Comparison of ENCODE assay signal across 24 cellular contexts in the genomic region with DNA sequence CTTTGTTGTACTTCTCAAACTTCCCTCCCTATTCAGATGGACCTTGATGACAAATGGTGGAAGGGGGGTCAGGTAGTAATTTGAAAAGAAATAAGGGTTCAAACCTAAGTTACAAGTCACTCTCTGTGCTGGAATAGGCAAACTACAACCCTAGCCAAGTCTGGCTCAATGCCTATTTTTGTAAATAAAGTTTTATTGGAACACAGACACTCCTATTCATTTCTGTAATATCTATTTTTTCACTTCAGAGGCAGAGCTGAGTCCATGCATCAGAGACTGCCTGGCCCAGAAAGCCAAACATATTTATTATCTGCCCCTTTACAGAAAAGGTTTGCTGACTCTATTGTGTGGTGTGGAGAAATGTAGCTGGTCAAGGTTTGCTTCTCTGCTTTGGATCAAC.
DNase-seq lines count a peak whose midpoint lies in the region; ATAC-seq, FAIRE-seq and TF ChIP-seq lines count a peak whose summit lies in the region.
"Had no signal": no experiment of that assay in that cellular context is flagged by ENCODE, and none has a peak within 500 bp of the region (broad histone marks: within the 10 kb centered on the region; RNA-seq: fewer than 3 reads in every experiment).

No MANE protein-coding gene starts in this region.

- no peak for ATAC-seq in HepG2
- ATAC-seq in right lobe of liver: no peak
- no peak for ATAC-seq in GM12878

- CTCF ChIA-PET in HepG2 (lab: Yijun Ruan, JAX; ENCODE audit: low intra/inter-chr PET ratio, low total read pairs): no interaction called here
- CTCF ChIA-PET in GM12878 (lab: Yijun Ruan, JAX): no interaction called here

- H3K36me3 ChIP-seq in HepG2 (replicated peaks in 1 of 2; ENCODE audit: control insufficient read depth in 1 of 2, insufficient read depth in 2 of 2, low read length in 2 of 2) (no peaks in the 10 kb centered on the region), right lobe of liver (no peaks in the 10 kb centered on the region), OCI-LY3 (replicated peaks; ENCODE audit: low read depth, low read length) (no peaks in the 10 kb centered on the region), GM12878 (ENCODE audit: control insufficient read depth in 2 of 2, insufficient read depth in 2 of 2, low read length in 1 of 2) (no peaks in the 10 kb centered on the region; a peak in 1 of 4 replicates)
- H3K36me3 ChIP-seq: BE2C, BLaER1 had no signal

- TF ChIP-seq CTCF in HepG2 (CRISPR knock-in tag; IDR thresholded peaks at IDR 0.05): no peak
- TF ChIP-seq CTCF in right lobe of liver (IDR thresholded peaks at IDR 0.05): no peak
- no peak for TF ChIP-seq CTCF in OCI-LY3 (IDR thresholded peaks at IDR 0.05; ENCODE audit: low read depth, low read length)
- TF ChIP-seq CTCF in GM12878 (IDR thresholded peaks at IDR 0.05 in 2 of 3, conservative IDR thresholded peaks at IDR 0.05 in 1 of 3; ENCODE audit: control insufficient read depth in 2 of 3, extremely low read depth in 1 of 3, insufficient read depth in 1 of 3, low read depth in 3 of 3, low read length in 3 of 3): no peak

- H2AFZ ChIP-seq in HepG2 (ENCODE audit: low read length): no peak overlapping the region
- H2AFZ ChIP-seq in OCI-LY3 (ENCODE audit: low read depth, low read length): no peak overlapping the region
- H2AFZ ChIP-seq in GM12878 (ENCODE audit: control insufficient read depth, low read depth, low read length): no peak overlapping the region

- no peak for TF ChIP-seq RAD21 in HepG2 (CRISPR knock-in tag; IDR thresholded peaks at IDR 0.05)
- no peak for TF ChIP-seq RAD21 in GM12878 (IDR thresholded peaks at IDR 0.05; ENCODE audit: insufficient read depth, low read depth, low read length)

- no peaks in the 10 kb centered on the region for H3K9me3 ChIP-seq in HepG2 (ENCODE audit: low read length)
- H3K9me3 ChIP-seq in right lobe of liver: no peaks in the 10 kb centered on the region
- peaks cover 6% of the 10 kb centered on the region; the same call in 1 of the 2 replicates for H3K9me3 ChIP-seq in OCI-LY3 (ENCODE audit: insufficient read depth, low read length)
- H3K9me3 ChIP-seq in GM12878 (replicated peaks; ENCODE audit: control insufficient read depth, insufficient read depth, low read length): no peaks in the 10 kb centered on the region
- H3K9me3 ChIP-seq: BE2C, Caco-2 had no signal

- no peak overlapping the region for H3K4me2 ChIP-seq in HepG2 (ENCODE audit: low read depth, low read length)
- H3K4me2 ChIP-seq in OCI-LY3 (ENCODE audit: low read length): no peak overlapping the region
- no peak overlapping the region for H3K4me2 ChIP-seq in GM12878 (ENCODE audit: control insufficient read depth, insufficient read depth)
- H3K4me2 ChIP-seq: BLaER1 had no signal

- TF ChIP-seq EP300 in HepG2 (IDR thresholded peaks at IDR 0.05; ENCODE audit: low read depth in 2 of 2, low read length in 2 of 2) (no peak), HepG2 (CRISPR knock-in tag; IDR thresholded peaks at IDR 0.05; ENCODE audit: borderline replicate concordance) (no peak), GM12878 (IDR thresholded peaks at IDR 0.05; ENCODE audit: borderline replicate concordance in 1 of 2, control insufficient read depth in 1 of 2, low read depth in 2 of 2, low read length in 2 of 2) (no peak)

- no peaks in the 10 kb centered on the region for H3K4me1 ChIP-seq in HepG2 (ENCODE audit: insufficient read depth, low read length)
- no peaks in the 10 kb centered on the region for H3K4me1 ChIP-seq in right lobe of liver
- peaks cover 82% of the 10 kb centered on the region for H3K4me1 ChIP-seq in OCI-LY3 (ENCODE audit: low read length)
- peaks cover 8% of the 10 kb centered on the region for H3K4me1 ChIP-seq in GM12878 (ENCODE audit: control insufficient read depth, insufficient read depth, low read length)
- H3K4me1 ChIP-seq: BE2C, Caco-2 had no signal

- DNase-seq in HepG2 (ENCODE audit: low spot score): no peak
- no peak for DNase-seq in right lobe of liver
- no peak for DNase-seq in GM12878 (ENCODE audit: low read depth, low spot score)
- DNase-seq in renal cortical epithelial cell (ENCODE audit: low read depth): peak; percentile 3
- no peak for DNase-seq in NCI-H1694 treated with DMSO at 0.1 percent for 48 hours (lab: John Stamatoyannopoulos, UW)
- no peak for DNase-seq in cerebellum (ENCODE audit: low spot score)
- DNase-seq in COR-L47 (lab: John Stamatoyannopoulos, UW): no peak
- DNase-seq: 8988T; ACHN; BE2C; C1 segment of cervical spinal cord; Caco-2; Calu3; CD4-positive, alpha-beta memory T cell; CD4-positive, CD25-positive, alpha-beta regulatory T cell; CD8-positive, alpha-beta memory T cell; DMS79 treated with DMSO at 0.1 percent for 48 hours; GF-D8 had no signal

- no peak for FAIRE-seq in HepG2 (lab: Jason Lieb, UNC)
- no peak for FAIRE-seq in GM12878 (lab: Jason Lieb, UNC)
- FAIRE-seq: A204.1, G401.6, GM12892, GM18507 had no signal

- H3K9ac ChIP-seq in HepG2 (ENCODE audit: insufficient read depth, low read depth, low read length) (no peak overlapping the region), OCI-LY3 (ENCODE audit: low read length) (no peak overlapping the region), GM12878 (ENCODE audit: control insufficient read depth, insufficient read depth, low read length) (no peak overlapping the region)
- H3K9ac ChIP-seq: BLaER1 had no signal

- SMC1A ChIA-PET in GM12878 (lab: Charles Lee; ENCODE audit: uncharacterized antibody, unreplicated experiment): interaction anchor here (1.1 to 1.3 kb wide), 2 partner anchors 10 to 14 kb away, joined by 3 to 4 read pairs; no protein-coding TSS in a partner anchor

- intact Hi-C loops in HepG2 (cut with micrococcal nuclease; ENCODE audit: unreplicated experiment) (no loop called here), right lobe of liver (cut with DNase I) (no loop called here), GM12878 (cut with micrococcal nuclease; ENCODE audit: unreplicated experiment) (no loop called here)

- TF ChIP-seq POLR2A in HepG2 (IDR thresholded peaks at IDR 0.05; ENCODE audit: insufficient read depth in 1 of 2, low read depth in 2 of 2, low read length in 2 of 2) (no peak), right lobe of liver (IDR thresholded peaks at IDR 0.05) (no peak), GM12878 (IDR thresholded peaks at IDR 0.05; ENCODE audit: low read depth, low read length) (no peak)

- no peaks in the 10 kb centered on the region for H3K79me2 ChIP-seq in HepG2 (ENCODE audit: insufficient read depth, low read length)
- H3K79me2 ChIP-seq in OCI-LY3 (ENCODE audit: low read length): no peaks in the 10 kb centered on the region
- no peaks in the 10 kb centered on the region for H3K79me2 ChIP-seq in GM12878 (ENCODE audit: control insufficient read depth, insufficient read depth, low read length)

- H3K4me3 ChIP-seq in HepG2 (replicated peaks in 1 of 3; ENCODE audit: insufficient read depth in 1 of 3, low read depth in 2 of 3, low read length in 3 of 3) (no peak overlapping the region), right lobe of liver (no peak overlapping the region), OCI-LY3 (ENCODE audit: low read length) (no peak overlapping the region), GM12878 (no peak overlapping the region)
- H3K4me3 ChIP-seq: BLaER1 had no signal

- POLR2A ChIA-PET in HepG2 (lab: Yijun Ruan, JAX) (no interaction called here), GM12878 (lab: Charles Lee) (interaction anchor here (1.2 kb wide), 1 partner anchor 25 kb away, joined by 3 read pairs; no protein-coding TSS in a partner anchor)

- in situ Hi-C loops in HepG2 (cut with HindIII; ENCODE audit: extremely low pct_ligation_motif_present, low pct_unique_long_range_greater_than_20kb): no loop called here
- in situ Hi-C loops in GM12878 (cut with MboI): no loop called here

- H3K27ac ChIP-seq in HepG2 (ENCODE audit: extremely low read length, insufficient read depth, low read length): no peak overlapping the region
- H3K27ac ChIP-seq in right lobe of liver: no peak overlapping the region
- peak overlapping the region; percentile 19; the same call in 1 of the 2 replicates for H3K27ac ChIP-seq in OCI-LY3 (ENCODE audit: low read length)
- H3K27ac ChIP-seq in GM12878 (ENCODE audit: control insufficient read depth, insufficient read depth): no peak overlapping the region
- H3K27ac ChIP-seq: BLaER1 had no signal

- RAD21 ChIA-PET in GM12878 (lab: Charles Lee; ENCODE audit: unreplicated experiment): no interaction called here

- BruUV-seq in HepG2 (replicated peaks; lab: Mats Ljungman, UMichigan): no TSS peak
- BruUV-seq in GM12878 (replicated peaks; lab: Mats Ljungman, UMichigan): no TSS peak

- H4K20me1 ChIP-seq in HepG2 (ENCODE audit: insufficient read depth, low read length) (no peaks in the 10 kb centered on the region), OCI-LY3 (ENCODE audit: insufficient read depth, low read length) (no peaks in the 10 kb centered on the region), GM12878 (ENCODE audit: control insufficient read depth, insufficient read depth) (no peaks in the 10 kb centered on the region)
- H4K20me1 ChIP-seq: BLaER1 had no signal

- H3K27me3 ChIP-seq in HepG2 (ENCODE audit: control insufficient read depth in 1 of 2, insufficient read depth in 2 of 2, low read length in 2 of 2) (peaks cover 1 to 32% of the 10 kb centered on the region in 2 experiments), right lobe of liver (no peaks in the 10 kb centered on the region), OCI-LY3 (ENCODE audit: low read depth, low read length) (no peaks in the 10 kb centered on the region), GM12878 (replicated peaks in 1 of 2; ENCODE audit: control insufficient read depth in 2 of 2, insufficient read depth in 2 of 2, low read length in 1 of 2) (no peaks in the 10 kb centered on the region; a peak in 1 of 4 replicates)
- H3K27me3 ChIP-seq: BLaER1 had no signal

TF ChIP-seq in GM12878, 131 proteins besides CTCF, POLR2A, EP300 and RAD21 (continues in another document):
- no peak for TF ChIP-seq CBX5 (IDR thresholded peaks at IDR 0.05; ENCODE audit: low read depth)
